In the genomic region with DNA sequence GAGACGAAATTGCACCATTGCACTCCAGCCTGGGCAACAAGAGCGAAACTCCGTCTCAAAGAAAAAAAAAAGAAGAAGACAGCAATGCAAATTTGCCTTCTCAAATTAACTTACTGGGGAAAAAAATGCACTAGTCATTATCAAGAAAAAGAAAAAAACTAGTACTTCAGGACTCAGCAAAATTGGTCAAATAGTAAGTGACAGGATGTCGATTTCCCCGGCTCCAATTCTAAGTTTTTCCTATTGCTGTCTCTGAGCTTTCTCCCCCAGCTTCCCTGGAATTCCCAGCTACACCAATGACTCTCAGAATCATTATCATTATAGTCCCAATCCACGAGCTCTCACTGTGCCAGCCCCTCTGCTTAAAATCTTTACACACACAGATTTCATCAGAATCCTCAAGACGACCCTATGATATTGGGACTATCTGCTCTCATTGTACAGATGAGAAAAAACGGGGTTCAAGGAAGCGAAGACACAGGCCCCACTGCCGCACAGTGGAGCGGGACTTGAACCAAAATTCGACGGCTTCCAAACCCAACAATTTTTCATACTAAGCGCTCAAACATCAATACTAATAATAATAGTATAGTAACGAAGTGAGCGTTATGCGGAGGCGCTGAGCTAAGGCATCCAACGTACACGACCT, we compare ENCODE assay signal across 1 cellular context.
TF ChIP-seq lines count a peak whose summit lies in the region.

No MANE protein-coding gene starts in this region.

TF ChIP-seq in endothelial cell of umbilical vein, 7 proteins besides CTCF, POLR2A, EP300 and RAD21 (continued from another document):
- TF ChIP-seq MYC (IDR thresholded peaks at IDR 0.05; ENCODE audit: low read depth, low read length) = no peak
- TF ChIP-seq EZH2 (IDR thresholded peaks at IDR 0.05; ENCODE audit: borderline replicate concordance, low read depth, low read length, severe bottlenecking) = no peak
TF ChIP-seq in endothelial cell of umbilical vein: peak in this region for 0.
